In genomic region chr16:85521737-85522042, GRCh38 we compare ENCODE assay signal across 20 cellular contexts.
A peak's percentile ranks its signal among the peaks of the same experiment; 100 is the strongest.
DNase-seq lines count a peak whose midpoint lies in the region; ATAC-seq, FAIRE-seq and TF ChIP-seq lines count a peak whose summit lies in the region.
"Had no signal": no experiment of that assay in that cellular context is flagged by ENCODE, and none has a peak within 500 bp of the region (broad histone marks: within the 10 kb centered on the region; RNA-seq: fewer than 3 reads in every experiment).

No MANE protein-coding gene starts in this region.

- peak overlapping the region; percentile 62 for H3K4me2 ChIP-seq in HepG2 (ENCODE audit: low read depth, low read length)

- DNase-seq in HepG2 (ENCODE audit: low spot score) (no peak), right lobe of liver (no peak), Panc1 (ENCODE audit: low read depth, low spot score) (no peak), left kidney (ENCODE audit: low read depth, low spot score) (peak; percentile 82), NCI-H2081 (lab: John Stamatoyannopoulos, UW) (no peak)
- no peak for DNase-seq in stimulated activated naive CD4-positive, alpha-beta T cell treated with Interleukin-2 at 50 U/mL for 16 hours (lab: John Stamatoyannopoulos, UW)
- DNase-seq in NK-92 treated with Interleukin-12 subunit alpha and Interleukin-12 subunit beta, amount 100 ng/mL, for 24 hours (lab: John Stamatoyannopoulos, UW) = no peak
- DNase-seq: activated CD4-positive, alpha-beta T cell treated with anti-CD3 and anti-CD28 coated beads for 4 hours; CD8-positive, alpha-beta T cell; dorsolateral prefrontal cortex; foreskin keratinocyte; GM23248; Karpas-422; mesenchymal stem cell; naive thymus-derived CD4-positive, alpha-beta T cell; NCI-H1048; posterior cingulate gyrus; stimulated activated CD4-positive, alpha-beta T cell treated with anti-CD3 and anti-CD28 coated beads, Interleukin-2, amount 100 ng/mL, for 48 hours; stimulated activated naive CD8-positive, alpha-beta T cell treated with anti-CD3 and anti-CD28 coated beads, Interleukin-15, amount 100 ng/mL, for 72 hours had no signal

- TF ChIP-seq POLR2A in HepG2 (IDR thresholded peaks at IDR 0.05; ENCODE audit: insufficient read depth in 1 of 2, low read depth in 2 of 2, low read length in 2 of 2) = no peak
- no peak for TF ChIP-seq POLR2A in right lobe of liver (IDR thresholded peaks at IDR 0.05)

- TF ChIP-seq CTCF in HepG2 (CRISPR knock-in tag; IDR thresholded peaks at IDR 0.05) (no peak), right lobe of liver (IDR thresholded peaks at IDR 0.05) (no peak), Panc1 (IDR thresholded peaks at IDR 0.05) (no peak)

- no peak for TF ChIP-seq EP300 in HepG2 (IDR thresholded peaks at IDR 0.05; ENCODE audit: low read depth in 2 of 2, low read length in 2 of 2)
- no peak for TF ChIP-seq EP300 in HepG2 (CRISPR knock-in tag; IDR thresholded peaks at IDR 0.05; ENCODE audit: borderline replicate concordance)

- no peaks in the 10 kb centered on the region for H3K79me2 ChIP-seq in HepG2 (ENCODE audit: insufficient read depth, low read length)

- peak overlapping the region in 1 of 3 experiments; percentile 47; a peak in 2 of 6 replicates for H3K4me3 ChIP-seq in HepG2 (replicated peaks in 1 of 3; ENCODE audit: insufficient read depth in 1 of 3, low read depth in 2 of 3, low read length in 3 of 3)
- H3K4me3 ChIP-seq in right lobe of liver = no peak overlapping the region
- H3K4me3 ChIP-seq in Panc1 (ENCODE audit: low read depth in 2 of 2, low read length in 2 of 2) = no peak overlapping the region
- H3K4me3 ChIP-seq: dorsolateral prefrontal cortex, GM23248 had no signal

- H4K20me1 ChIP-seq in HepG2 (ENCODE audit: insufficient read depth, low read length) = no peaks in the 10 kb centered on the region

- intact Hi-C loops in HepG2 (cut with micrococcal nuclease; ENCODE audit: unreplicated experiment) = loop anchor here (10.0 kb wide), 1 partner anchor 93 kb away; the partner anchor contains the start of gene GSE1
- intact Hi-C loops in right lobe of liver (cut with DNase I) = no loop called here
- intact Hi-C loops in Panc1 (cut with micrococcal nuclease; ENCODE audit: unreplicated experiment) = no loop called here

- WGBS in HepG2 (ENCODE audit: low lambda C conversion rate) = 74% methylated on average over 12 of the region's 12 CpGs
- WGBS in right lobe of liver (ENCODE audit: insufficient coverage, low coverage, low lambda C conversion rate, missing lambda C conversion rate) = 49% methylated on average over 6 of the region's 12 CpGs

- BruUV-seq in HepG2 (replicated peaks; lab: Mats Ljungman, UMichigan) = no TSS peak
- BruUV-seq in Panc1 (replicated peaks; lab: Mats Ljungman, UMichigan) = no TSS peak

- POLR2A ChIA-PET in HepG2 (lab: Yijun Ruan, JAX) = interaction anchor here (0.9 to 8.1 kb wide), 5 partner anchors 16 to 73 kb away, joined by 3 to 227 read pairs (median 8); no protein-coding TSS in a partner anchor
- POLR2A ChIA-PET in Panc1 (lab: Charles Lee) = no interaction called here

- no peak for FAIRE-seq in HepG2 (lab: Jason Lieb, UNC)

- ATAC-seq in HepG2 (no peak), right lobe of liver (no peak), Panc1 (no peak), HG02938 (IDR thresholded peaks at IDR 0.05; ENCODE audit: unreplicated experiment) (no peak)
- ATAC-seq: CD8-positive, alpha-beta T cell; foreskin keratinocyte; naive thymus-derived CD4-positive, alpha-beta T cell; stimulated activated naive CD8-positive, alpha-beta T cell treated with anti-CD3 and anti-CD28 coated beads, Interleukin-15, amount 100 ng/mL, for 72 hours had no signal

- no peak; the same call in 1 of the 2 replicates for TF ChIP-seq RAD21 in HepG2 (CRISPR knock-in tag; IDR thresholded peaks at IDR 0.05)

- H3K4me1 ChIP-seq in HepG2 (ENCODE audit: insufficient read depth, low read length) = peaks cover 77% of the 10 kb centered on the region
- peaks cover 1 to 52% (median 27%) of the 10 kb centered on the region in 4 donors for H3K4me1 ChIP-seq in right lobe of liver
- peaks cover 42% of the 10 kb centered on the region for H3K4me1 ChIP-seq in Panc1 (ENCODE audit: control insufficient read depth, insufficient read depth, low read length)

- peak overlapping the region; percentile 19 for H3K9ac ChIP-seq in HepG2 (ENCODE audit: insufficient read depth, low read depth, low read length)
- H3K9ac ChIP-seq: GM23248 had no signal

- H3K27me3 ChIP-seq in HepG2 (ENCODE audit: control insufficient read depth in 1 of 2, insufficient read depth in 2 of 2, low read length in 2 of 2) (no peaks in the 10 kb centered on the region), right lobe of liver (no peaks in the 10 kb centered on the region), Panc1 (ENCODE audit: control insufficient read depth, insufficient read depth, low read length) (no peaks in the 10 kb centered on the region)

- in situ Hi-C loops in HepG2 (cut with HindIII; ENCODE audit: extremely low pct_ligation_motif_present, low pct_unique_long_range_greater_than_20kb) (no loop called here), Panc1 (cut with HindIII; ENCODE audit: low pct_unique_long_range_greater_than_20kb, low sequenced_read_pairs) (no loop called here)

- peak overlapping the region; percentile 60 for H3K27ac ChIP-seq in HepG2 (ENCODE audit: extremely low read length, insufficient read depth, low read length)
- peak overlapping the region in 1 of 3 donors; percentile 44 for H3K27ac ChIP-seq in right lobe of liver
- peak overlapping the region; percentile 44; the same call in 1 of the 2 replicates for H3K27ac ChIP-seq in Panc1 (ENCODE audit: low read length)
- H3K27ac ChIP-seq: dorsolateral prefrontal cortex, foreskin keratinocyte, GM23248 had no signal

- CTCF ChIA-PET in HepG2 (lab: Yijun Ruan, JAX; ENCODE audit: low intra/inter-chr PET ratio, low total read pairs) = no interaction called here
- CTCF ChIA-PET in Panc1 (lab: Charles Lee) = no interaction called here

- no peak overlapping the region for H2AFZ ChIP-seq in HepG2 (ENCODE audit: low read length)
- H2AFZ ChIP-seq: GM23248 had no signal

- H3K9me3 ChIP-seq in HepG2 (ENCODE audit: low read length) (no peaks in the 10 kb centered on the region), right lobe of liver (no peaks in the 10 kb centered on the region), Panc1 (ENCODE audit: control insufficient read depth, insufficient read depth, low read depth, low read length) (no peaks in the 10 kb centered on the region)

- H3K36me3 ChIP-seq in HepG2 (replicated peaks in 1 of 2; ENCODE audit: control insufficient read depth in 1 of 2, insufficient read depth in 2 of 2, low read length in 2 of 2) (no peaks in the 10 kb centered on the region), right lobe of liver (no peaks in the 10 kb centered on the region), Panc1 (ENCODE audit: control insufficient read depth, insufficient read depth, low read length) (no peaks in the 10 kb centered on the region)

TF ChIP-seq in HepG2, 621 proteins besides CTCF, POLR2A, EP300 and RAD21 (continues in another document):
- 0 out of 2 replicates have a peak, but pooled peaks have one; percentile 23 for TF ChIP-seq EEA1 (CRISPR knock-in tag; IDR thresholded peaks at IDR 0.05; ENCODE audit: borderline replicate concordance)
- no peak for TF ChIP-seq GLMP (CRISPR knock-in tag; IDR thresholded peaks at IDR 0.05; ENCODE audit: borderline replicate concordance)
- no peak for TF ChIP-seq ZNF329 (CRISPR knock-in tag; IDR thresholded peaks at IDR 0.05; ENCODE audit: low read depth)
- TF ChIP-seq FIP1L1 (IDR thresholded peaks at IDR 0.05; ENCODE audit: borderline replicate concordance, insufficient read depth, low read depth, low read length) = no peak
- TF ChIP-seq REPIN1 (CRISPR knock-in tag; IDR thresholded peaks at IDR 0.05; ENCODE audit: borderline replicate concordance, low read depth) = no peak
- no peak for TF ChIP-seq ZNF292 (CRISPR knock-in tag; IDR thresholded peaks at IDR 0.05; ENCODE audit: borderline replicate concordance, low read depth)
- TF ChIP-seq REXO4 (CRISPR knock-in tag; IDR thresholded peaks at IDR 0.05; ENCODE audit: borderline replicate concordance) = no peak
- no peak for TF ChIP-seq NFKBIZ (CRISPR knock-in tag; IDR thresholded peaks at IDR 0.05)
- no peak for TF ChIP-seq AGO1 (IDR thresholded peaks at IDR 0.05; ENCODE audit: low read depth, low read length, poor library complexity, severe bottlenecking)
- no peak for TF ChIP-seq ZNF547 (CRISPR knock-in tag; IDR thresholded peaks at IDR 0.05)
- TF ChIP-seq, protein P1, sequence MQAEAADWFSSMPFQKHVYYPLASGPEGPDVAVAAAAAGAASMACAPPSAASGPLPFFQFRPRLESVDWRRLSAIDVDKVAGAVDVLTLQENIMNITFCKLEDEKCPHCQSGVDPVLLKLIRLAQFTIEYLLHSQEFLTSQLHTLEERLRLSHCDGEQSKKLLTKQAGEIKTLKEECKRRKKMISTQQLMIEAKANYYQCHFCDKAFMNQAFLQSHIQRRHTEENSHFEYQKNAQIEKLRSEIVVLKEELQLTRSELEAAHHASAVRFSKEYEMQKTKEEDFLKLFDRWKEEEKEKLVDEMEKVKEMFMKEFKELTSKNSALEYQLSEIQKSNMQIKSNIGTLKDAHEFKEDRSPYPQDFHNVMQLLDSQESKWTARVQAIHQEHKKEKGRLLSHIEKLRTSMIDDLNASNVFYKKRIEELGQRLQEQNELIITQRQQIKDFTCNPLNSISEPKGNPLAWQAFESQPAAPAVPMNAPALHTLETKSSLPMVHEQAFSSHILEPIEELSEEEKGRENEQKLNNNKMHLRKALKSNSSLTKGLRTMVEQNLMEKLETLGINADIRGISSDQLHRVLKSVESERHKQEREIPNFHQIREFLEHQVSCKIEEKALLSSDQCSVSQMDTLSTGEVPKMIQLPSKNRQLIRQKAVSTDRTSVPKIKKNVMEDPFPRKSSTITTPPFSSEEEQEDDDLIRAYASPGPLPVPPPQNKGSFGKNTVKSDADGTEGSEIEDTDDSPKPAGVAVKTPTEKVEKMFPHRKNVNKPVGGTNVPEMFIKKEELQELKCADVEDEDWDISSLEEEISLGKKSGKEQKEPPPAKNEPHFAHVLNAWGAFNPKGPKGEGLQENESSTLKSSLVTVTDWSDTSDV (CRISPR knock-in tag; IDR thresholded peaks at IDR 0.05) = 0 out of 2 replicates have a peak, but pooled peaks have one; percentile 16
- no peak for TF ChIP-seq PHB2 (IDR thresholded peaks at IDR 0.05; ENCODE audit: partially characterized antibody)
- TF ChIP-seq FOXP1 (IDR thresholded peaks at IDR 0.05) = no peak
- no peak for TF ChIP-seq FOXP1 (CRISPR knock-in tag; IDR thresholded peaks at IDR 0.05)
- no peak for TF ChIP-seq ZNF30 (CRISPR knock-in tag; IDR thresholded peaks at IDR 0.05)
